Comparison of ENCODE assay signal across 23 cellular contexts in genomic region chr16:78984887-78985464, GRCh38.
DNase-seq lines count a peak whose midpoint lies in the region; ATAC-seq, FAIRE-seq and TF ChIP-seq lines count a peak whose summit lies in the region.
"Had no signal": no experiment of that assay in that cellular context is flagged by ENCODE, and none has a peak within 500 bp of the region (broad histone marks: within the 10 kb centered on the region; RNA-seq: fewer than 3 reads in every experiment).

No MANE protein-coding gene starts in this region.

- H3K36me3 ChIP-seq in bronchial epithelial cell (ENCODE audit: control insufficient read depth, insufficient read depth, low read length) = no peaks in the 10 kb centered on the region
- no peaks in the 10 kb centered on the region for H3K36me3 ChIP-seq in HepG2 (replicated peaks in 1 of 2; ENCODE audit: control insufficient read depth in 1 of 2, insufficient read depth in 2 of 2, low read length in 2 of 2)
- H3K36me3 ChIP-seq in esophagus muscularis mucosa = no peaks in the 10 kb centered on the region
- H3K36me3 ChIP-seq: gastroesophageal sphincter had no signal

- DNase-seq in ELF-1 (ENCODE audit: low read depth, low spot score) (peak; percentile 26), bronchial epithelial cell (ENCODE audit: low read depth) (no peak), HepG2 (ENCODE audit: low spot score) (peak; percentile 74), retina (peak; percentile 72), esophagus muscularis mucosa (ENCODE audit: extremely low spot score) (no peak), germinal center (ENCODE audit: low spot score) (no peak)
- DNase-seq: activated CD4-positive, alpha-beta T cell treated with anti-CD3 and anti-CD28 coated beads, Interleukin-2, amount 50 U/mL, for 1 hour; activated T-cell treated with anti-CD3 and anti-CD28 coated beads, Interleukin-2, amount 50 U/mL, for 24 hours; Caco-2; GF-D8; NCI-H1092; NCI-H69; occipital lobe had no signal

- H3K9me3 ChIP-seq in HepG2 (ENCODE audit: low read length) (no peaks in the 10 kb centered on the region), esophagus muscularis mucosa (peaks cover 0 to 6% (median 6%) of the 10 kb centered on the region in 4 donors)
- H3K9me3 ChIP-seq: Caco-2 had no signal

- no peak for TF ChIP-seq RAD21 in HepG2 (CRISPR knock-in tag; IDR thresholded peaks at IDR 0.05)

- POLR2A ChIA-PET in HepG2 (lab: Yijun Ruan, JAX) = no interaction called here

- in situ Hi-C loops in HepG2 (cut with HindIII; ENCODE audit: extremely low pct_ligation_motif_present, low pct_unique_long_range_greater_than_20kb) = no loop called here

- H3K27me3 ChIP-seq in bronchial epithelial cell (ENCODE audit: control insufficient read depth, insufficient read depth, low read length) = no peaks in the 10 kb centered on the region
- H3K27me3 ChIP-seq in HepG2 (ENCODE audit: control insufficient read depth in 1 of 2, insufficient read depth in 2 of 2, low read length in 2 of 2) = no peaks in the 10 kb centered on the region
- no peaks in the 10 kb centered on the region for H3K27me3 ChIP-seq in esophagus muscularis mucosa
- H3K27me3 ChIP-seq: gastroesophageal sphincter had no signal

- H3K4me1 ChIP-seq in HepG2 (ENCODE audit: insufficient read depth, low read length) (peaks cover 50% of the 10 kb centered on the region), esophagus muscularis mucosa (peaks cover 0 to 7% (median 0%) of the 10 kb centered on the region in 4 donors)
- H3K4me1 ChIP-seq: Caco-2, gastroesophageal sphincter had no signal

- H3K4me1 Mint-ChIP-seq in stimulated activated memory B cell treated with anti-CD40 and anti-IgM and Interleukin-4, amounts not matched to agents 10 μg/mL and 1 μg/mL and 100 μg/mL, for 72 hours = peaks cover 8% of the 10 kb centered on the region

- peak overlapping the region; percentile 61 for H3K4me2 ChIP-seq in HepG2 (ENCODE audit: low read depth, low read length)

- H3K27ac ChIP-seq in HepG2 (ENCODE audit: extremely low read length, insufficient read depth, low read length) (peak overlapping the region; percentile 37), esophagus muscularis mucosa (replicated peaks in 1 of 4) (no peak overlapping the region)
- H3K27ac ChIP-seq: epithelial cell of prostate, gastroesophageal sphincter had no signal

- no peaks in the 10 kb centered on the region for H3K79me2 ChIP-seq in HepG2 (ENCODE audit: insufficient read depth, low read length)

- BruUV-seq in HepG2 (replicated peaks; lab: Mats Ljungman, UMichigan) = no TSS peak

- TF ChIP-seq POLR2A in HepG2 (IDR thresholded peaks at IDR 0.05; ENCODE audit: insufficient read depth in 1 of 2, low read depth in 2 of 2, low read length in 2 of 2) (no peak), esophagus muscularis mucosa (IDR thresholded peaks at IDR 0.05; ENCODE audit: low read depth) (no peak)

- H4K20me1 ChIP-seq in HepG2 (ENCODE audit: insufficient read depth, low read length) = no peaks in the 10 kb centered on the region

- TF ChIP-seq CTCF in bronchial epithelial cell (IDR thresholded peaks at IDR 0.05; ENCODE audit: insufficient read depth, low read length, severe bottlenecking) = no peak
- no peak; the same call in 1 of the 2 replicates for TF ChIP-seq CTCF in HepG2 (CRISPR knock-in tag; IDR thresholded peaks at IDR 0.05)
- no peak for TF ChIP-seq CTCF in esophagus muscularis mucosa (IDR thresholded peaks at IDR 0.05)

- no peaks in the 10 kb centered on the region for H3K9me3 Mint-ChIP-seq in stimulated activated memory B cell treated with anti-CD40 and anti-IgM and Interleukin-4, amounts not matched to agents 10 μg/mL and 1 μg/mL and 100 μg/mL, for 72 hours
- H3K9me3 Mint-ChIP-seq: activated T-cell treated with anti-CD3 and anti-CD28 coated beads, Interleukin-2, amount 50 U/mL, for 24 hours had no signal

- no peak overlapping the region for H3K27ac Mint-ChIP-seq in stimulated activated memory B cell treated with anti-CD40 and anti-IgM and Interleukin-4, amounts not matched to agents 10 μg/mL and 1 μg/mL and 100 μg/mL, for 72 hours
- H3K27ac Mint-ChIP-seq: activated naive CD4-positive, alpha-beta T cell treated with anti-CD3 and anti-CD28 coated beads, Interleukin-2, amount 50 U/mL, for 72 hours; activated T-cell treated with anti-CD3 and anti-CD28 coated beads, Interleukin-2, amount 50 U/mL, for 24 hours; dendritic cell treated with granulocyte-macrophage colony-stimulating factor and Interleukin-4, amounts not matched to agents 40 ng/mL and 50 ng/mL, for 4 days; memory B cell had no signal

- ATAC-seq in HepG2 (peak; percentile 93), HG02970 (IDR thresholded peaks at IDR 0.05; ENCODE audit: low FRiP score, unreplicated experiment) (no peak)
- ATAC-seq in stimulated activated memory B cell treated with anti-CD40 and anti-IgM and Interleukin-4, amounts not matched to agents 10 μg/mL and 1 μg/mL and 100 μg/mL, for 72 hours = no peak
- ATAC-seq: activated naive CD4-positive, alpha-beta T cell treated with anti-CD3 and anti-CD28 coated beads, Interleukin-2, amount 50 U/mL, for 72 hours; gastroesophageal sphincter; Panc1 had no signal

- CTCF ChIA-PET in HepG2 (lab: Yijun Ruan, JAX; ENCODE audit: low intra/inter-chr PET ratio, low total read pairs) = no interaction called here

- no peak overlapping the region for H3K4me3 ChIP-seq in bronchial epithelial cell (ENCODE audit: low read depth, low read length)
- H3K4me3 ChIP-seq in HepG2 (replicated peaks in 1 of 3; ENCODE audit: insufficient read depth in 1 of 3, low read depth in 2 of 3, low read length in 3 of 3) = peak overlapping the region in 1 of 3 experiments; percentile 5; a peak in 1 of 6 replicates
- H3K4me3 ChIP-seq in esophagus muscularis mucosa = no peak overlapping the region
- H3K4me3 ChIP-seq: gastroesophageal sphincter, skin epidermis had no signal

- 17% methylated on average over 12 of the region's 12 CpGs for WGBS in HepG2 (ENCODE audit: low lambda C conversion rate)
- WGBS in esophagus muscularis mucosa = 66% methylated on average over 12 of the region's 12 CpGs

- no peaks in the 10 kb centered on the region for H3K36me3 Mint-ChIP-seq in stimulated activated memory B cell treated with anti-CD40 and anti-IgM and Interleukin-4, amounts not matched to agents 10 μg/mL and 1 μg/mL and 100 μg/mL, for 72 hours

- 0 out of 4 replicates have a peak, but pooled peaks of 1 of the 2 experiments have one; percentile 31 for TF ChIP-seq EP300 in HepG2 (IDR thresholded peaks at IDR 0.05; ENCODE audit: low read depth in 2 of 2, low read length in 2 of 2)
- no peak for TF ChIP-seq EP300 in HepG2 (CRISPR knock-in tag; IDR thresholded peaks at IDR 0.05; ENCODE audit: borderline replicate concordance)
- no peak for TF ChIP-seq EP300 in esophagus muscularis mucosa (IDR thresholded peaks at IDR 0.05)

- no peak overlapping the region for H2AFZ ChIP-seq in HepG2 (ENCODE audit: low read length)

- no peak overlapping the region for H3K4me3 Mint-ChIP-seq in stimulated activated memory B cell treated with anti-CD40 and anti-IgM and Interleukin-4, amounts not matched to agents 10 μg/mL and 1 μg/mL and 100 μg/mL, for 72 hours
- H3K4me3 Mint-ChIP-seq: activated T-cell treated with anti-CD3 and anti-CD28 coated beads, Interleukin-2, amount 50 U/mL, for 24 hours; dendritic cell treated with granulocyte-macrophage colony-stimulating factor and Interleukin-4, amounts not matched to agents 40 ng/mL and 50 ng/mL, for 4 days; memory B cell had no signal

- intact Hi-C loops in HepG2 (cut with micrococcal nuclease; ENCODE audit: unreplicated experiment) (no loop called here), esophagus muscularis mucosa (cut with DNase I) (no loop called here)

- FAIRE-seq in bronchial epithelial cell (lab: Jason Lieb, UNC) = peak; percentile 89
- peak; percentile 62 for FAIRE-seq in HepG2 (lab: Jason Lieb, UNC)
- FAIRE-seq: GM12892 had no signal

- no peaks in the 10 kb centered on the region for H3K27me3 Mint-ChIP-seq in stimulated activated memory B cell treated with anti-CD40 and anti-IgM and Interleukin-4, amounts not matched to agents 10 μg/mL and 1 μg/mL and 100 μg/mL, for 72 hours
- H3K27me3 Mint-ChIP-seq: activated T-cell treated with anti-CD3 and anti-CD28 coated beads, Interleukin-2, amount 50 U/mL, for 24 hours had no signal

- H3K9ac ChIP-seq in HepG2 (ENCODE audit: insufficient read depth, low read depth, low read length) = no peak overlapping the region

TF ChIP-seq in HepG2, 621 proteins besides CTCF, POLR2A, EP300 and RAD21 (continues in another document):
- 0 out of 2 replicates have a peak, but pooled peaks have one; percentile 55 for TF ChIP-seq ZSCAN25 (CRISPR knock-in tag; IDR thresholded peaks at IDR 0.05)
- TF ChIP-seq KMT2B (CRISPR knock-in tag; IDR thresholded peaks at IDR 0.05) = no peak
- TF ChIP-seq SIX4 (CRISPR knock-in tag; IDR thresholded peaks at IDR 0.05) = peak; percentile 84
- TF ChIP-seq MAX (IDR thresholded peaks at IDR 0.05) = peak; percentile 39; the same call in 1 of the 2 replicates
- peak; percentile 25 for TF ChIP-seq ASH2L (IDR thresholded peaks at IDR 0.05; ENCODE audit: insufficient read length, low read depth, low read length)
- TF ChIP-seq ZMYM4 (CRISPR knock-in tag; IDR thresholded peaks at IDR 0.05) = peak; percentile 82
- no peak for TF ChIP-seq RFX3 (CRISPR knock-in tag; IDR thresholded peaks at IDR 0.05)
- no peak for TF ChIP-seq SMYD3 (CRISPR knock-in tag; IDR thresholded peaks at IDR 0.05)
- no peak for TF ChIP-seq SIN3A (IDR thresholded peaks at IDR 0.05; ENCODE audit: borderline replicate concordance, low read depth, low read length)
- TF ChIP-seq TAF1 (CRISPR knock-in tag; IDR thresholded peaks at IDR 0.05) = 0 out of 2 replicates have a peak, but pooled peaks have one; percentile 17
- TF ChIP-seq RFXANK (CRISPR knock-in tag; IDR thresholded peaks at IDR 0.05) = no peak
- TF ChIP-seq XRCC5 (optimal IDR thresholded peaks at IDR 0.05; ENCODE audit: low read length) = peak; percentile 19
- TF ChIP-seq BCL6 (CRISPR knock-in tag; IDR thresholded peaks at IDR 0.05) = 0 out of 2 replicates have a peak, but pooled peaks have one; percentile 7
- no peak for TF ChIP-seq PHF8 (CRISPR knock-in tag; IDR thresholded peaks at IDR 0.05)
- TF ChIP-seq ZBTB42 (CRISPR knock-in tag; IDR thresholded peaks at IDR 0.05) = no peak
- no peak for TF ChIP-seq TBL1XR1 (IDR thresholded peaks at IDR 0.05; ENCODE audit: borderline replicate concordance, low read length, partially characterized antibody)
- TF ChIP-seq HNF4A (CRISPR knock-in tag; IDR thresholded peaks at IDR 0.05) = peak; percentile 93
- TF ChIP-seq SMC3 (IDR thresholded peaks at IDR 0.05; ENCODE audit: low read length) = peak; percentile 9; the same call in 1 of the 2 replicates
- 0 out of 2 replicates have a peak, but pooled peaks have one; percentile 37 for TF ChIP-seq ZNF563 (CRISPR knock-in tag; IDR thresholded peaks at IDR 0.05)

Comparison
In these comparisons a context has a peak if more than half of its experiments do, and no peak if none do; other contexts are left out.
1. DNase-seq: peak in ELF-1 (single experiment), HepG2 (single experiment) and retina (single experiment); none in bronchial epithelial cell (single experiment), esophagus muscularis mucosa (single experiment) and germinal center (single experiment).